In the genomic region with DNA sequence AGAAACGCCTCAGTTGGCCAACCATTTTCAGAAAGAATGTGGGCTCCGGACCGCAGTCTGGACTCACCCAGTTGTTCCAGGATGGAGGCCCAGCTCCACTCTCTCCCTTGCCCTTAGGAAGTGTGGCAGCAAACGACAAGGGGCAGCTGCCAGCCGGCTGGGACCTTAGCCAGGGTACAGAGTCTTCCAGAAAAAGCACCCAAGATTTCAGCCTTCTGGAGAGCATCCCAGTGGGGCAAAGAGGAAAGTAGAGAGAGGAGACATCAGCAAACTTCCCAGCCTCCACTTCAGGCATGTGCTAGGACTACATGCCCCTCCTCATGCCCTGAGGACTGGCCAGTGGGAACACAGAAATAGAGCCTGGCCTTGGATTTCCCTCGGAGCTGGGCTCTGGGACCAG, we compare ENCODE assay signal across 22 cellular contexts. TPM values are rescaled to one million over a fixed set of nuclear protein-coding genes. Genes with fewer than 3 reads are reported as not detected.
"Had no signal": no experiment of that assay in that cellular context is flagged by ENCODE, and none has a peak within 500 bp of the region (broad histone marks: within the 10 kb centered on the region; RNA-seq: fewer than 3 reads in every experiment).

No MANE protein-coding gene starts in this region.

- H2AFZ ChIP-seq: hepatocyte had no signal

- H3K27me3 ChIP-seq: brain microvascular endothelial cell, esophagus muscularis mucosa, hepatocyte, pancreas had no signal

- H3K4me3 ChIP-seq: esophagus muscularis mucosa, hepatocyte, mucosa of descending colon, pancreas had no signal

- H3K36me3 ChIP-seq: brain microvascular endothelial cell, esophagus muscularis mucosa, pancreas had no signal

- DNase-seq: activated CD4-positive, alpha-beta T cell treated with anti-CD3 and anti-CD28 coated beads, Interleukin-2, amount 10 ng/mL, durations not matched to agents 24 days and 14 days; activated CD4-positive, CD25-positive, alpha-beta regulatory T cell; activated CD8-positive, alpha-beta T cell treated with anti-CD3 and anti-CD28 coated beads for 36 hours; activated naive CD4-positive, alpha-beta T cell; activated naive CD8-positive, alpha-beta T cell treated with anti-CD3 and anti-CD28 coated beads, Interleukin-2, amount 10 ng/mL, durations not matched to agents 7 days and 5 days; activated T-cell treated with anti-CD3 and anti-CD28 coated beads, Interleukin-2, amount 50 U/mL, for 1 hour; brain microvascular endothelial cell; cerebellar nuclear complex; effector memory CD4-positive, alpha-beta T cell; left colon; mucosa of descending colon; naive B cell; stimulated activated naive CD8-positive, alpha-beta T cell treated with anti-CD3 and anti-CD28 coated beads, Interleukin-15, Interleukin-2, amounts not matched to agents 100 U/mL and 50 U/mL, for 24 hours; T1000 had no signal

- H3K4me1 ChIP-seq: esophagus muscularis mucosa, pancreas had no signal

- H3K27ac ChIP-seq: brain microvascular endothelial cell, esophagus muscularis mucosa, hepatocyte, pancreas had no signal

- ATAC-seq: activated CD8-positive, alpha-beta T cell treated with anti-CD3 and anti-CD28 coated beads for 36 hours; activated T-helper 17 cell treated with anti-CD3 and anti-CD28 coated beads, Interleukin-2, amount 50 U/mL, for 72 hours; left colon; mucosa of descending colon; stimulated activated naive CD8-positive, alpha-beta T cell treated with anti-CD3 and anti-CD28 coated beads, Interleukin-15, Interleukin-2, amounts not matched to agents 100 U/mL and 50 U/mL, for 24 hours had no signal

- H3K4me2 ChIP-seq: hepatocyte had no signal

- H3K9me3 ChIP-seq: pancreas had no signal

RNA-seq across cellular contexts. Expression of a gene that starts 56.8 kb away (rescaled TPM):
- total RNA-seq: activated CD4-positive, alpha-beta T cell treated with anti-CD3 and anti-CD28 coated beads, Interleukin-2, amount 10 ng/mL, durations not matched to agents 24 days and 14 days; activated CD8-positive, alpha-beta T cell treated with anti-CD3 and anti-CD28 coated beads for 36 hours; activated naive CD8-positive, alpha-beta T cell treated with anti-CD3 and anti-CD28 coated beads, Interleukin-2, amount 10 ng/mL, durations not matched to agents 7 days and 5 days; activated T-helper 17 cell treated with anti-CD3 and anti-CD28 coated beads, Interleukin-2, amount 50 U/mL, for 72 hours; endothelial cell of umbilical vein; neural crest cell; renal cortical epithelial cell; T-helper 1 cell treated with Interleukin-12 subunit alpha and Interleukin-12 subunit beta and Interleukin-4 antibody, amounts not matched to agents 30 ng/mL and 1 ng/mL, for 36 hours had no signal
- polyA plus RNA-seq: endothelial cell of umbilical vein had no signal
